ENCODE assay signal across 12 cellular contexts in genomic region chr7:92423646-92424045, GRCh38. TPM values are rescaled to one million over a fixed set of nuclear protein-coding genes. Genes with fewer than 3 reads are reported as not detected.
DNase-seq lines count a peak whose midpoint lies in the region; ATAC-seq, FAIRE-seq and TF ChIP-seq lines count a peak whose summit lies in the region.
"Had no signal": no experiment of that assay in that cellular context is flagged by ENCODE, and none has a peak within 500 bp of the region (broad histone marks: within the 10 kb centered on the region; RNA-seq: fewer than 3 reads in every experiment).

No MANE protein-coding gene starts in this region.

- no peak for ATAC-seq in A549
- ATAC-seq in HG03139 (IDR thresholded peaks at IDR 0.05; ENCODE audit: unreplicated experiment): no peak

- TF ChIP-seq POLR2A in A549 (IDR thresholded peaks at IDR 0.05; ENCODE audit: low read length): no peak
- TF ChIP-seq POLR2A in tibial nerve (IDR thresholded peaks at IDR 0.05): no peak

- H2BK120ac ChIP-seq in mesendoderm (ENCODE audit: low read depth, low read length): no peak overlapping the region

- CTCF ChIA-PET in A549 (lab: Yijun Ruan, JAX) (interaction anchor here (0.9 to 7.1 kb wide), 8 partner anchors 9 to 629 kb away, joined by 3 to 98 read pairs (median 3); partner anchors contain the start of gene GATAD1), RWPE1 (lab: Yijun Ruan, JAX) (interaction anchor here (1.0 to 1.2 kb wide), 3 partner anchors 16 to 37 kb away, joined by 3 to 11 read pairs (median 3); partner anchors contain the start of gene GATAD1)
- CTCF ChIA-PET in activated CD4-positive, alpha-beta memory T cell treated with anti-CD3 and anti-CD28 coated beads, Interleukin-2, amount 10 ng/mL, durations not matched to agents 7 days and 5 days (lab: Charles Lee): interaction anchor here (0.8 to 3.6 kb wide), 18 partner anchors 8 to 693 kb away, joined by 3 to 75 read pairs (median 4); partner anchors contain the start of genes GATAD1 and RBM48

- H3K56ac ChIP-seq in mesendoderm (ENCODE audit: low read length): peak overlapping the region; percentile 63

- H3K4me2 ChIP-seq in A549: peak overlapping the region; percentile 93
- no peak overlapping the region for H3K4me2 ChIP-seq in GM23248 (ENCODE audit: unreplicated experiment)
- no peak overlapping the region for H3K4me2 ChIP-seq in mesendoderm (ENCODE audit: low read length)

- FAIRE-seq in A549 (lab: Jason Lieb, UNC): no peak

- H3K27ac ChIP-seq in A549: peak overlapping the region in 1 of 2 experiments; percentile 82; a peak in 3 of 6 replicates
- no peak overlapping the region for H3K27ac ChIP-seq in GM23248
- H3K27ac ChIP-seq in mesendoderm (ENCODE audit: low read depth, low read length): no peak overlapping the region
- H3K27ac ChIP-seq in tibial nerve: peak overlapping the region in 1 of 4 donors; percentile 30
- H3K27ac ChIP-seq in RWPE1: no peak overlapping the region

- H3K9me3 ChIP-seq in A549: no peaks in the 10 kb centered on the region
- H3K9me3 ChIP-seq in GM23248 (ENCODE audit: low read depth): no peaks in the 10 kb centered on the region
- H3K9me3 ChIP-seq in tibial nerve: no peaks in the 10 kb centered on the region

- H3K79me2 ChIP-seq in GM23248 (ENCODE audit: insufficient read depth) (no peaks in the 10 kb centered on the region), mesendoderm (ENCODE audit: control insufficient read depth, insufficient read depth, low read length) (no peaks in the 10 kb centered on the region)

- H3K27me3 ChIP-seq in GM23248 (replicated peaks; ENCODE audit: insufficient read depth) (no peaks in the 10 kb centered on the region), mesendoderm (ENCODE audit: insufficient read depth, low read length, poor library complexity) (no peaks in the 10 kb centered on the region), tibial nerve (no peaks in the 10 kb centered on the region)

- no peaks in the 10 kb centered on the region for H4K20me1 ChIP-seq in GM23248 (ENCODE audit: insufficient read depth)

- no peaks in the 10 kb centered on the region for H3K9me2 ChIP-seq in GM23248 (ENCODE audit: insufficient read depth)

- peaks cover 3% of the 10 kb centered on the region; the same call in 1 of the 3 replicates for H3K4me1 ChIP-seq in A549
- no peaks in the 10 kb centered on the region for H3K4me1 ChIP-seq in GM23248 (ENCODE audit: insufficient read depth)
- H3K4me1 ChIP-seq in mesendoderm (ENCODE audit: control insufficient read depth, low read depth, low read length): no peaks in the 10 kb centered on the region
- H3K4me1 ChIP-seq in tibial nerve: peaks cover 0 to 12% (median 0%) of the 10 kb centered on the region in 4 donors

- peak overlapping the region; percentile 16 for H3K4me3 Mint-ChIP-seq in activated CD4-positive, alpha-beta memory T cell treated with anti-CD3 and anti-CD28 coated beads, Interleukin-2, amount 10 ng/mL, durations not matched to agents 7 days and 5 days

- H3K4me3 ChIP-seq in A549: no peak overlapping the region
- H3K4me3 ChIP-seq in GM23248: no peak overlapping the region; the same call in 1 of the 2 replicates
- H3K4me3 ChIP-seq in mesendoderm (ENCODE audit: low read length): no peak overlapping the region
- peak overlapping the region in 1 of 4 donors; percentile 53 for H3K4me3 ChIP-seq in tibial nerve

- H2BK15ac ChIP-seq in mesendoderm (replicated peaks; ENCODE audit: low read depth): no peak overlapping the region

- no peaks in the 10 kb centered on the region for H3K36me3 Mint-ChIP-seq in activated CD4-positive, alpha-beta memory T cell treated with anti-CD3 and anti-CD28 coated beads, Interleukin-2, amount 10 ng/mL, durations not matched to agents 7 days and 5 days (ENCODE audit: low read depth)
- H3K36me3 Mint-ChIP-seq: CD4-positive, CD25-positive, alpha-beta regulatory T cell had no signal

- H3K27ac Mint-ChIP-seq in activated CD4-positive, alpha-beta memory T cell treated with anti-CD3 and anti-CD28 coated beads, Interleukin-2, amount 10 ng/mL, durations not matched to agents 7 days and 5 days: no peak overlapping the region

- H3K9me3 Mint-ChIP-seq in activated CD4-positive, alpha-beta memory T cell treated with anti-CD3 and anti-CD28 coated beads, Interleukin-2, amount 10 ng/mL, durations not matched to agents 7 days and 5 days: no peaks in the 10 kb centered on the region
- H3K9me3 Mint-ChIP-seq: CD4-positive, CD25-positive, alpha-beta regulatory T cell had no signal

- peak overlapping the region; percentile 88 for H2AFZ ChIP-seq in GM23248

- TF ChIP-seq EP300 in A549 (IDR thresholded peaks at IDR 0.05): no peak
- TF ChIP-seq EP300 in tibial nerve (IDR thresholded peaks at IDR 0.05): no peak

- no peak overlapping the region for H2BK5ac ChIP-seq in mesendoderm (ENCODE audit: low read length)

- H3K9ac ChIP-seq in GM23248: no peak overlapping the region
- peak overlapping the region; percentile 9 for H3K9ac ChIP-seq in mesendoderm (ENCODE audit: low read length)

- H3F3A ChIP-seq in GM23248 (ENCODE audit: insufficient read depth): no peaks in the 10 kb centered on the region

- H4K8ac ChIP-seq in mesendoderm (ENCODE audit: low read depth, low read length): no peak overlapping the region

- DNase-seq in A549 (ENCODE audit: low read depth in 1 of 2, low spot score in 1 of 2): no peak
- DNase-seq in GM23248: no peak
- DNase-seq in activated CD4-positive, alpha-beta memory T cell treated with anti-CD3 and anti-CD28 coated beads, Interleukin-2, amount 10 ng/mL, durations not matched to agents 7 days and 5 days: no peak
- no peak for DNase-seq in mesendoderm
- no peak for DNase-seq in activated CD4-positive, CD25-positive, alpha-beta regulatory T cell (lab: John Stamatoyannopoulos, UW)
- DNase-seq in tibial nerve (ENCODE audit: low spot score in 2 of 2): no peak
- DNase-seq in RWPE1 (ENCODE audit: low spot score): no peak
- DNase-seq: CD4-positive, CD25-positive, alpha-beta regulatory T cell had no signal

- 74% methylated on average over 4 of the region's 4 CpGs for WGBS in A549 (ENCODE audit: missing lambda C conversion rate)
- WGBS in GM23248 (ENCODE audit: low coverage in 1 of 2, low lambda C conversion rate in 2 of 2, missing lambda C conversion rate in 2 of 2), 2 experiments: 73 to 76% methylated on average over 4 of the region's 4 CpGs
- 100% methylated on average over 4 of the region's 4 CpGs for WGBS in mesendoderm (ENCODE audit: extremely low coverage, insufficient coverage, low lambda C conversion rate)
- WGBS in tibial nerve, 2 donors: 77 to 81% methylated on average over 4 of the region's 4 CpGs

- H3K23ac ChIP-seq in mesendoderm (ENCODE audit: low read length): no peak overlapping the region

- H3K4ac ChIP-seq in mesendoderm (ENCODE audit: low read depth, low read length): no peak overlapping the region

- peaks cover 12% of the 10 kb centered on the region for H3K27me3 Mint-ChIP-seq in activated CD4-positive, alpha-beta memory T cell treated with anti-CD3 and anti-CD28 coated beads, Interleukin-2, amount 10 ng/mL, durations not matched to agents 7 days and 5 days

- peaks cover 28% of the 10 kb centered on the region for H3K4me1 Mint-ChIP-seq in activated CD4-positive, alpha-beta memory T cell treated with anti-CD3 and anti-CD28 coated beads, Interleukin-2, amount 10 ng/mL, durations not matched to agents 7 days and 5 days

- TF ChIP-seq RAD21 in A549 (conservative IDR thresholded peaks at IDR 0.05 in 1 of 2, IDR thresholded peaks at IDR 0.05 in 1 of 2): no peak

- TF ChIP-seq CTCF in A549 (IDR thresholded peaks at IDR 0.05): no peak
- TF ChIP-seq CTCF in tibial nerve (IDR thresholded peaks at IDR 0.05): no peak
- TF ChIP-seq CTCF in RWPE1 (conservative IDR thresholded peaks at IDR 0.05; ENCODE audit: low read depth): no peak

- no peak overlapping the region for H4K5ac ChIP-seq in mesendoderm (ENCODE audit: low read length)

- H3K36me3 ChIP-seq in GM23248 (ENCODE audit: low read depth) (no peaks in the 10 kb centered on the region), mesendoderm (ENCODE audit: control insufficient read depth, insufficient read depth, low read length) (no peaks in the 10 kb centered on the region), tibial nerve (no peaks in the 10 kb centered on the region)

- peak overlapping the region; percentile 82 for H2AK5ac ChIP-seq in mesendoderm (ENCODE audit: low read length)

- POLR2A ChIA-PET in A549 (lab: Yijun Ruan, JAX): interaction anchor here (1.4 kb wide), 1 partner anchor 23 kb away, joined by 4 read pairs; the partner anchor contains the start of gene GATAD1
- POLR2A ChIA-PET in activated CD4-positive, alpha-beta memory T cell treated with anti-CD3 and anti-CD28 coated beads, Interleukin-2, amount 10 ng/mL, durations not matched to agents 7 days and 5 days (lab: Charles Lee): interaction anchor here (4.8 kb wide), 1 partner anchor 24 kb away, joined by 37 read pairs; the partner anchor contains the start of gene GATAD1
- POLR2A ChIA-PET in RWPE1 (lab: Yijun Ruan, JAX; ENCODE audit: low non-redundant PET): no interaction called here

- no peak overlapping the region for H3K18ac ChIP-seq in mesendoderm (ENCODE audit: low read length)

- in situ Hi-C loops in GM23248 (cut with MboI): no loop called here

- H3K79me1 ChIP-seq in mesendoderm (ENCODE audit: low read length): no peaks in the 10 kb centered on the region

RNA-seq across cellular contexts. Expression of gene GATAD1, which starts 23.6 kb away (rescaled TPM):
- polyA plus RNA-seq in A549 (2011; rRNA removed) (35.7 and 38.5 TPM in 2 replicates), A549 (2017; fragmentation: RNase III; extraction: RNeasy Plus Mini Kit Qiagen cat#74134 plus additional on column Dnase treatment) (19.1 to 21.8 TPM (median 20.8 TPM) in 3 replicates), GM23248 (2016; fragmentation: Nextera tagmentation; extraction: Ambion mirVana) (10.0 and 10.8 TPM in 2 replicates)
- polyA plus RNA-seq in A549 (2012; cell fraction: cytosol; rRNA removed): 9.2 and 11.4 TPM in 2 replicates
- polyA plus RNA-seq in A549 (2012; cell fraction: nucleus; rRNA removed): 6.4 and 9.3 TPM in 2 replicates
- polyA minus RNA-seq in A549 (2011; rRNA and poly(A)+ RNA removed): 18.1 and 20.3 TPM in 2 replicates
- 20.1 and 21.4 TPM in 2 replicates for total RNA-seq in GM23248 (2014; rRNA removed; shearing (Covaris generic))
- 10 to 100 TPM; 17.4 to 18.5 TPM for total RNA-seq in activated CD4-positive, alpha-beta memory T cell treated with anti-CD3 and anti-CD28 coated beads, Interleukin-2, amount 10 ng/mL, durations not matched to agents 7 days and 5 days
- 26.9 TPM for polyA plus RNA-seq in mesendoderm (2013, experiment 1 of 2)
- polyA plus RNA-seq in mesendoderm (2013, experiment 2 of 2): 27.0 TPM
- total RNA-seq in tibial nerve: 10 to 100 TPM; 46.8 to 91.2 (median 55.9) TPM

RNA-seq across cellular contexts. Expression of gene ERVW-1, which starts 54.1 kb away (rescaled TPM):
- not detected in 2 replicates for polyA plus RNA-seq in A549 (2011; rRNA removed)
- polyA plus RNA-seq in A549 (2012; cell fraction: cytosol; rRNA removed): not detected in 2 replicates
- not detected in 2 replicates for polyA plus RNA-seq in A549 (2012; cell fraction: nucleus; rRNA removed)
- polyA plus RNA-seq in A549 (2017; fragmentation: RNase III; extraction: RNeasy Plus Mini Kit Qiagen cat#74134 plus additional on column Dnase treatment): not detected in 3 replicates
- not detected in 2 replicates for polyA minus RNA-seq in A549 (2011; rRNA and poly(A)+ RNA removed)
- not detected in 2 replicates for total RNA-seq in GM23248 (2014; rRNA removed; shearing (Covaris generic))
- not detected in 2 replicates for polyA plus RNA-seq in GM23248 (2016; fragmentation: Nextera tagmentation; extraction: Ambion mirVana)
- total RNA-seq in activated CD4-positive, alpha-beta memory T cell treated with anti-CD3 and anti-CD28 coated beads, Interleukin-2, amount 10 ng/mL, durations not matched to agents 7 days and 5 days: not detected
- polyA plus RNA-seq in mesendoderm (2013, experiment 1 of 2): 1.00 TPM
- 1.0 TPM for polyA plus RNA-seq in mesendoderm (2013, experiment 2 of 2)
- not detected for total RNA-seq in tibial nerve
- total RNA-seq: activated CD8-positive, alpha-beta memory T cell treated with anti-CD3 and anti-CD28 coated beads for 36 hours; CD4-positive, CD25-positive, alpha-beta regulatory T cell; epithelial cell of proximal tubule had no signal
- polyA plus RNA-seq: CD4-positive, CD25-positive, alpha-beta regulatory T cell; neural cell had no signal
